ENCODE assay signal across 13 cellular contexts in the genomic region with DNA sequence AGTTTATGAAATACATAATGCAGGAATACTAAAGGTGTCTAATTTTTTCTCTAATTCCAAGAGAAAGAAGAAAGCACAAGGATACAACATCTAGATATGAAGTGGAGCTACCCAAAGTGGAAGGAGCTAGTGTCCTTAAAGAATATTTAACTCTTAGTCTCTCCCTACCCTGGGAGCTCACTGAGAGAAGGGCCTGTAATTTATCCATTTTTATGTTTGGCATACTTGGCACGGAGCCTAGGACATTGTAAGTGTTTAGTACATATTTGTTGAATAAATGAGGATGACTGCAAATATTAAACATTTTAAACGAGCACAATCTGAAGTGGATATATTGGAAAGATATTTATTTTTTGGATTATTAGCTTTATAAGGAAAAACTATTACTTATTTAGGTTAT.
"Had no signal": no experiment of that assay in that cellular context is flagged by ENCODE, and none has a peak within 500 bp of the region (broad histone marks: within the 10 kb centered on the region; RNA-seq: fewer than 3 reads in every experiment).

No MANE protein-coding gene starts in this region.

- H3K4me3 ChIP-seq: dorsolateral prefrontal cortex, gastroesophageal sphincter, neural progenitor cell, pancreas, stomach, thoracic aorta had no signal

- H3K27ac ChIP-seq: brain microvascular endothelial cell, dorsolateral prefrontal cortex, gastroesophageal sphincter, neural progenitor cell, pancreas, stomach, thoracic aorta had no signal

- H3K36me3 ChIP-seq: brain microvascular endothelial cell, gastroesophageal sphincter, neural progenitor cell, pancreas, stomach, thoracic aorta had no signal

- H3K27me3 ChIP-seq: brain microvascular endothelial cell, gastroesophageal sphincter, neural progenitor cell, pancreas, stomach had no signal

- ATAC-seq: activated CD4-positive, CD25-positive, alpha-beta regulatory T cell treated with anti-CD3 and anti-CD28 coated beads, Interleukin-2, amount 50 U/mL, for 24 hours; activated naive CD4-positive, alpha-beta T cell treated with anti-CD3 and anti-CD28 coated beads, Interleukin-2, amount 50 U/mL, for 72 hours; gastroesophageal sphincter; pancreas had no signal

- DNase-seq: activated CD4-positive, alpha-beta T cell treated with anti-CD3 and anti-CD28 coated beads, Interleukin-2, amount 50 U/mL, for 4 hours; activated effector memory CD4-positive, alpha-beta T cell treated with Interleukin-2 at 50 U/mL for 16 hours; activated T-cell treated with anti-CD3 and anti-CD28 coated beads, Interleukin-2, amount 50 U/mL, for 1 hour; brain microvascular endothelial cell; dorsolateral prefrontal cortex; pancreas; stomach; T-helper 2 cell had no signal

- H3K9me3 ChIP-seq: gastroesophageal sphincter, pancreas, stomach, thoracic aorta had no signal

- H3K4me1 ChIP-seq: gastroesophageal sphincter, pancreas, stomach had no signal
